Comparison of ENCODE assay signal across 16 cellular contexts in genomic region chr4:128913228-128913627, GRCh38.
A peak's percentile ranks its signal among the peaks of the same experiment; 100 is the strongest.
DNase-seq lines count a peak whose midpoint lies in the region; ATAC-seq and TF ChIP-seq lines count a peak whose summit lies in the region.
"Had no signal": no experiment of that assay in that cellular context is flagged by ENCODE, and none has a peak within 500 bp of the region (broad histone marks: within the 10 kb centered on the region; RNA-seq: fewer than 3 reads in every experiment).

No MANE protein-coding gene starts in this region.

- H3K27me3 ChIP-seq in H9 (ENCODE audit: insufficient read depth, low read length), result no peaks in the 10 kb centered on the region
- H3K27me3 ChIP-seq: gastrocnemius medialis had no signal

- H3K27ac Mint-ChIP-seq in H9, result no peak overlapping the region
- H3K27ac Mint-ChIP-seq in effector memory CD8-positive, alpha-beta T cell, result no peak overlapping the region
- H3K27ac Mint-ChIP-seq: CD8-positive, alpha-beta memory T cell; nephron; T-helper 1 cell treated with Interleukin-12 subunit alpha and Interleukin-12 subunit beta and Interleukin-4 antibody, amounts not matched to agents 30 μg/mL and 1 μg/mL, for 36 hours had no signal

- no peak overlapping the region for H3T11ph ChIP-seq in H9 (ENCODE audit: low read length)

- no peaks in the 10 kb centered on the region for H3K9me3 Mint-ChIP-seq in H9
- no peaks in the 10 kb centered on the region for H3K9me3 Mint-ChIP-seq in effector memory CD8-positive, alpha-beta T cell
- H3K9me3 Mint-ChIP-seq: CD8-positive, alpha-beta memory T cell; nephron; T-helper 1 cell treated with Interleukin-12 subunit alpha and Interleukin-12 subunit beta and Interleukin-4 antibody, amounts not matched to agents 30 μg/mL and 1 μg/mL, for 36 hours had no signal

- TF ChIP-seq CTCF in H9 (conservative IDR thresholded peaks at IDR 0.05), result no peak

- ATAC-seq in left ventricle myocardium superior (peak; percentile 21), left cardiac atrium (no peak), HG02610 (IDR thresholded peaks at IDR 0.05; ENCODE audit: unreplicated experiment) (peak; percentile 29)
- ATAC-seq in effector memory CD8-positive, alpha-beta T cell (replicated peaks), result no peak
- ATAC-seq: gastrocnemius medialis had no signal

- H3K56ac ChIP-seq in H9 (ENCODE audit: insufficient read length, low read depth, low read length), result no peak overlapping the region

- H3K14ac ChIP-seq in H9 (ENCODE audit: insufficient read depth, low read length), result no peak overlapping the region

- no peak overlapping the region for H2BK12ac ChIP-seq in H9 (ENCODE audit: insufficient read length, low read depth, low read length)

- no peak overlapping the region for H4K91ac ChIP-seq in H9 (ENCODE audit: insufficient read length, low read depth, low read length)

- H3K4me1 ChIP-seq in H9 (ENCODE audit: insufficient read depth, low read length), result no peaks in the 10 kb centered on the region
- H3K4me1 ChIP-seq: gastrocnemius medialis had no signal

- no peaks in the 10 kb centered on the region for H3K23me2 ChIP-seq in H9 (ENCODE audit: insufficient read length, low read depth, low read length, poor library complexity, severe bottlenecking)

- DNase-seq in left ventricle myocardium superior (no peak), left cardiac atrium (no peak), SKM-1 treated with dmso at 0.1 percent for 144 hours (lab: John Stamatoyannopoulos, UW; ENCODE audit: unreplicated experiment) (peak; percentile 61), putamen (ENCODE audit: low spot score) (peak; percentile 35), iPS-NIHi11 (ENCODE audit: low spot score) (no peak), H9 (no peak)
- DNase-seq in effector memory CD8-positive, alpha-beta T cell, result no peak
- DNase-seq: activated effector memory CD4-positive, alpha-beta T cell treated with anti-CD3 and anti-CD28 coated beads, Interleukin-2, amount 50 U/mL, for 16 hours; CD8-positive, alpha-beta memory T cell; gastrocnemius medialis; NCI-H1105 treated with DMSO at 0.1 percent for 48 hours; NCI-H774; RPMI8226 had no signal

- no peaks in the 10 kb centered on the region for H3K36me3 Mint-ChIP-seq in H9 (ENCODE audit: insufficient read depth in 1 of 3, low read depth in 3 of 3)
- no peaks in the 10 kb centered on the region for H3K36me3 Mint-ChIP-seq in effector memory CD8-positive, alpha-beta T cell (ENCODE audit: insufficient read depth)

- H3K4me1 Mint-ChIP-seq in H9, result no peaks in the 10 kb centered on the region
- H3K4me1 Mint-ChIP-seq in effector memory CD8-positive, alpha-beta T cell (ENCODE audit: low read depth in 2 of 2), result peaks cover 9 to 17% of the 10 kb centered on the region in 2 donors
- H3K4me1 Mint-ChIP-seq: nephron had no signal

- no CpG with 5 or more reads among the region's 1 CpG for WGBS in H9 (ENCODE audit: extremely low coverage, insufficient read length, low lambda C conversion rate)

- no peaks in the 10 kb centered on the region for H3K79me2 ChIP-seq in H9 (ENCODE audit: insufficient read depth, low read length)

- no peaks in the 10 kb centered on the region for H3K27me3 Mint-ChIP-seq in H9 (ENCODE audit: low read depth)
- H3K27me3 Mint-ChIP-seq in effector memory CD8-positive, alpha-beta T cell, result no peaks in the 10 kb centered on the region
- H3K27me3 Mint-ChIP-seq: CD8-positive, alpha-beta memory T cell had no signal

- no peak overlapping the region for H3K23ac ChIP-seq in H9 (ENCODE audit: insufficient read length, low read depth, low read length)

- no peak overlapping the region for H2AFZ ChIP-seq in H9 (ENCODE audit: low read length)

- H3K4ac ChIP-seq in H9 (ENCODE audit: low read depth, low read length), result no peak overlapping the region

- no peak overlapping the region for H2BK5ac ChIP-seq in H9 (ENCODE audit: insufficient read length, low read length)

- no peaks in the 10 kb centered on the region for H3K79me1 ChIP-seq in H9 (ENCODE audit: insufficient read depth, low read depth, low read length, poor library complexity, severe bottlenecking)

- intact Hi-C loops in left ventricle myocardium superior (cut with micrococcal nuclease), result no loop called here
- intact Hi-C loops in left cardiac atrium (cut with DNase I), result no loop called here

- H3K9me3 ChIP-seq in H9 (ENCODE audit: control insufficient read depth, low read depth, low read length), result no peaks in the 10 kb centered on the region
- H3K9me3 ChIP-seq: gastrocnemius medialis had no signal

- H4K5ac ChIP-seq in H9 (ENCODE audit: insufficient read length, low read depth, low read length), result no peak overlapping the region

- no peak overlapping the region for H2AK5ac ChIP-seq in H9 (ENCODE audit: insufficient read length, low read length)

- no peak overlapping the region for H3K9ac ChIP-seq in H9 (ENCODE audit: extremely low read depth, insufficient read length, low read length)

- H4K8ac ChIP-seq in H9 (replicated peaks; ENCODE audit: insufficient read length, low read depth, low read length), result no peak overlapping the region

- H3K4me2 ChIP-seq in H9 (ENCODE audit: insufficient read depth, insufficient read length, low read length), result no peak overlapping the region

- H4K20me1 ChIP-seq in H9 (ENCODE audit: control insufficient read depth, insufficient read depth, insufficient read length), result no peaks in the 10 kb centered on the region

- no peak overlapping the region for H2BK120ac ChIP-seq in H9 (ENCODE audit: low read depth, low read length, poor library complexity, severe bottlenecking)

- no peak overlapping the region for H3K4me3 Mint-ChIP-seq in H9
- H3K4me3 Mint-ChIP-seq in effector memory CD8-positive, alpha-beta T cell, result no peak overlapping the region
- H3K4me3 Mint-ChIP-seq: nephron; T-helper 1 cell treated with Interleukin-12 subunit alpha and Interleukin-12 subunit beta and Interleukin-4 antibody, amounts not matched to agents 30 μg/mL and 1 μg/mL, for 36 hours had no signal

- H2BK15ac ChIP-seq in H9 (ENCODE audit: low read depth, low read length), result no peak overlapping the region

- no peak overlapping the region for H3K18ac ChIP-seq in H9 (ENCODE audit: insufficient read length, low read depth, low read length)

- no peak overlapping the region for H2BK20ac ChIP-seq in H9 (ENCODE audit: low read depth, low read length, poor library complexity, severe bottlenecking)

- no peak overlapping the region for H3K27ac ChIP-seq in H9 (ENCODE audit: insufficient read length, low read depth, low read length)
- H3K27ac ChIP-seq: gastrocnemius medialis had no signal

Comparison
In these comparisons a context has a peak if more than half of its experiments do, and no peak if none do; other contexts are left out.
1. ATAC-seq: peak in left ventricle myocardium superior (single experiment) and HG02610 (single experiment); none in left cardiac atrium (0 of 2) and effector memory CD8-positive, alpha-beta T cell (single experiment).
2. DNase-seq: peak in SKM-1 treated with dmso at 0.1 percent for 144 hours (single experiment) and putamen (single experiment); none in left ventricle myocardium superior (single experiment), left cardiac atrium (single experiment), iPS-NIHi11 (single experiment), H9 (single experiment) and effector memory CD8-positive, alpha-beta T cell (0 of 3).